8 cellular contexts compared by ENCODE assay signal in the genomic region with DNA sequence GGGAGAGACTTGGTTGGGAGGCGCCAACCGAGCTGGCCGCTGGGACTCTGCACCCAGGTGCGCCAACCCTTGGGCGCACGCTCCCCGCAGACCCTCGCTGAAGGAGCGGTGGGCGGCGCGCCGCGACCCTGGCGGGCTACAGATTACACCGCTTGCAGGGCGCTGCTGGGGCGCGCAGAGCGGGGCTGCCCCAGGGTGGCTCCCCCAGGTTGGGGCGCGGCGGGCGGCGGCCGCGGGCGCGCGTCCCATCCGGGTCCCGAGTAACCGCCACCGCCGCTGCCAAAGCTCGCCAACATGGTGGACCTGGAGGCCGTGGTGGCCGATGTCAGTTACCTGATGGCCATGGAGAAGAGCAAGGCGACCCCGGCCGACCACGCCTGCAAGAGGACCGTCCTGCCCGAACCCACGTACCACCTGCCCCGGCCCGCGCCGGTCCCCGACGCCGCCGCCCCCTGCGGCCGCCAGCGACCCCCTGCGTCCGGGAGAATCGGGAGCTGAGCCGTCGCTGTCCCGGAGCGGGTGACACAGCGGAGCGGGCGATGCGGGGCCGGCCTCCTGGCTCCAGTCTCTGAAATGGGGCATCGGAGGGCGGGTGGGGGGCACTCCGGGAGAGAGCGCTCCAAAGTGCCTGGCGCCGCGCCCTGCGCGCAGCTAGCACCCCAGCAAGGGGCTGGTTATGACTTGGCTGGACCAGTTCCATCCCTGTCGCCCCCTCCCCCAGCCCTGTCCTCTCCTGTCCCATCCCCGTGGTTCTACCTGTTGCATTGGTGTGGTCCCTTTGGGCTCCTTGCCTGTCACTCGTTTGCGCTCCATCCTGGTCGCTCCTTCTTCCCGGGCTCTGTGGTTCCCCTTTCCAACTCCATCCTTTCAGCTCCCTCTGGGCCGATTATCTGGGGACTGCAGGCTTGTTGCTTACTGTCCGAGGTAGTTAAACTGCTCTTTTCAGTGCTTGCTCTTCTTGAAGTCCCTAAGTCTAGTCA.
DNase-seq lines count a peak whose midpoint lies in the region; ATAC-seq and TF ChIP-seq lines count a peak whose summit lies in the region.

No MANE protein-coding gene starts in this region.

- H3K4me3 ChIP-seq in BJ (ENCODE audit: low read depth, low read length) (no peak overlapping the region), HUES6 (ENCODE audit: low read depth, low read length) (peak overlapping the region; percentile 67), colonic mucosa (peak overlapping the region; percentile 29)
- H3K4me3 ChIP-seq in naive thymus-derived CD4-positive, alpha-beta T cell (ENCODE audit: low read length) = no peak overlapping the region

- POLR2A ChIA-PET in BJ (lab: Charles Lee) = no interaction called here
- POLR2A ChIA-PET in naive thymus-derived CD4-positive, alpha-beta T cell (lab: Charles Lee) = no interaction called here

- peak overlapping the region; percentile 60 to 90 (median 80) for H3K4me3 Mint-ChIP-seq in naive thymus-derived CD4-positive, alpha-beta T cell

- peaks cover 20% of the 10 kb centered on the region for H3K27me3 ChIP-seq in BJ (ENCODE audit: control insufficient read depth, insufficient read depth, low read length)
- H3K27me3 ChIP-seq in HUES6 (ENCODE audit: control insufficient read depth, insufficient read depth, low read length) = peaks cover 44% of the 10 kb centered on the region
- H3K27me3 ChIP-seq in colonic mucosa = peaks cover 20% of the 10 kb centered on the region
- peaks cover 4 to 13% of the 10 kb centered on the region in 2 donors for H3K27me3 ChIP-seq in naive thymus-derived CD4-positive, alpha-beta T cell (ENCODE audit: control insufficient read depth in 2 of 2, insufficient read depth in 2 of 2, low read length in 2 of 2)

- no peaks in the 10 kb centered on the region for H3K9me3 ChIP-seq in HUES6 (ENCODE audit: control insufficient read depth, insufficient read depth, low read depth, low read length)
- H3K9me3 ChIP-seq in colonic mucosa = no peaks in the 10 kb centered on the region
- no peaks in the 10 kb centered on the region for H3K9me3 ChIP-seq in naive thymus-derived CD4-positive, alpha-beta T cell (ENCODE audit: control insufficient read depth in 2 of 3, low read length in 3 of 3)

- H3K9ac ChIP-seq in HUES6 (ENCODE audit: low read length) = peak overlapping the region; percentile 43
- peak overlapping the region in 1 of 2 donors; percentile 30 for H3K9ac ChIP-seq in colonic mucosa (ENCODE audit: low read depth in 2 of 2, low read length in 2 of 2)

- DNase-seq in BJ (ENCODE audit: low read depth) (no peak), colonic mucosa (no peak), COR-L47 (lab: John Stamatoyannopoulos, UW) (no peak), globus pallidus (ENCODE audit: low spot score) (no peak)
- peak in 1 of 9 donors; percentile 23 for DNase-seq in naive thymus-derived CD4-positive, alpha-beta T cell

- H3K27ac Mint-ChIP-seq in naive thymus-derived CD4-positive, alpha-beta T cell = peak overlapping the region in 2 of 9 donors; percentile 59 to 69

- intact Hi-C loops in colonic mucosa (cut with DNase I) = no loop called here
- intact Hi-C loops in naive thymus-derived CD4-positive, alpha-beta T cell (cut with micrococcal nuclease) = no loop called here

- CTCF ChIA-PET in BJ (lab: Yijun Ruan, JAX) = interaction anchor here (0.7 to 1.4 kb wide), 3 partner anchors 23 to 60 kb away, joined by 3 to 5 read pairs (median 3); no protein-coding TSS in a partner anchor
- CTCF ChIA-PET in naive thymus-derived CD4-positive, alpha-beta T cell (lab: Charles Lee) = no interaction called here

- H3K36me3 ChIP-seq in BJ (ENCODE audit: control insufficient read depth, insufficient read depth, low read length) (no peaks in the 10 kb centered on the region), HUES6 (ENCODE audit: control insufficient read depth, insufficient read depth, low read length) (no peaks in the 10 kb centered on the region), colonic mucosa (no peaks in the 10 kb centered on the region)
- H3K36me3 ChIP-seq in naive thymus-derived CD4-positive, alpha-beta T cell (ENCODE audit: control insufficient read depth in 2 of 3, insufficient read depth in 3 of 3, low read length in 3 of 3) = no peaks in the 10 kb centered on the region

- H3K4me1 Mint-ChIP-seq in naive thymus-derived CD4-positive, alpha-beta T cell = peaks cover 16 to 37% (median 28%) of the 10 kb centered on the region in 7 donors

- H3K9me3 Mint-ChIP-seq in naive thymus-derived CD4-positive, alpha-beta T cell = no peaks in the 10 kb centered on the region

- H3K27ac ChIP-seq in HUES6 (ENCODE audit: low read depth, low read length) (no peak overlapping the region), colonic mucosa (no peak overlapping the region)
- H3K27ac ChIP-seq in naive thymus-derived CD4-positive, alpha-beta T cell (ENCODE audit: low read depth, low read length) = no peak overlapping the region

- ATAC-seq in naive thymus-derived CD4-positive, alpha-beta T cell = no peak
- ATAC-seq in HG03045 (IDR thresholded peaks at IDR 0.05; ENCODE audit: unreplicated experiment) (no peak), GM21526 (IDR thresholded peaks at IDR 0.05; ENCODE audit: low FRiP score, unreplicated experiment) (no peak)

- H3K36me3 Mint-ChIP-seq in naive thymus-derived CD4-positive, alpha-beta T cell = peaks cover 0 to 5% (median 0%) of the 10 kb centered on the region in 5 donors

- peaks cover 49 to 83% (median 57%) of the 10 kb centered on the region in 5 donors for H3K27me3 Mint-ChIP-seq in naive thymus-derived CD4-positive, alpha-beta T cell

- H3K4me1 ChIP-seq in HUES6 (ENCODE audit: control insufficient read depth, insufficient read depth, low read length) (peaks cover 4% of the 10 kb centered on the region; the same call in 1 of the 2 replicates), colonic mucosa (peaks cover 8% of the 10 kb centered on the region)
- H3K4me1 ChIP-seq in naive thymus-derived CD4-positive, alpha-beta T cell (ENCODE audit: control insufficient read depth in 2 of 2, insufficient read depth in 2 of 2, low read length in 2 of 2) = peaks cover 0 to 22% of the 10 kb centered on the region in 2 donors

- TF ChIP-seq CTCF in BJ (IDR thresholded peaks at IDR 0.05; ENCODE audit: insufficient read depth, low read depth, low read length) (0 out of 2 replicates have a peak, but pooled peaks have one; percentile 3), colonic mucosa (IDR thresholded peaks at IDR 0.05) (no peak)

Comparison
In these comparisons a context has a peak if more than half of its experiments do, and no peak if none do; other contexts are left out.
1. H3K4me3 ChIP-seq: peak in HUES6 (single experiment) and colonic mucosa (single experiment); none in BJ (single experiment) and naive thymus-derived CD4-positive, alpha-beta T cell (single experiment).